In the genomic region with DNA sequence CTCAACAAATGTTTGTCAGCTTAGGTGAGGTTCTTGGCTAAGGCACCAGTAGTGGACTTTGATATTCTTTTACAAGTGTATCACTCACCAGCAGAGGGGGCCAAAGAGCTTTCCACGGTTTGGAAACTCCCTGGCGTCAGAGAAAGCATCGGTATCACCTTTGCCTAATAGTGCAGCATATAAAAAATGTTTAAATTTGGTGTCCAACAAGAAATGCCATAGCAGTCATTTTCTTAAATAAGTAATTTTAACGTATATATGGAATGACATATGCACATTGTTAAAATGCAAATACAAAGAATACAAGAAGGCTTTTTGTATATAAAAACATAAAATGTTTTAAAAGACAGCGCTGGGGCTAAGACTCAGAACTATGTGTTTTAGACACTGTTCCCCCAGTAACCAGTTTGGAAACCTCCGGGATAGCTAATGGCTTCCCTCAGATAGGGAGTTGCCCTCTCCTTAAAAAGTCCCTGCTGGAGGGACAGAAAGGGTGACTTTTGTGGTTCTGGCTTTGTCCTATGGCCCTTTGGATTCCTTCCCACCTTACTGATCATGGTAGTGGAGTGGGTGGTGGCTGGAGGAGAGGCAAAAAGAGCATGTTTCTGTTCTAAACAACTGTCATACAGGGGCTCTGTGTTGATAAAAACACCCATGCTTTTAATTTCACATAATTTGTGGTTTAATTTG, we compare ENCODE assay signal across 8 cellular contexts.
A peak's percentile ranks its signal among the peaks of the same experiment; 100 is the strongest.
DNase-seq lines count a peak whose midpoint lies in the region; ATAC-seq and TF ChIP-seq lines count a peak whose summit lies in the region.

No MANE protein-coding gene starts in this region.

- peak overlapping the region; percentile 35 for H3K9ac ChIP-seq in endocrine pancreas (ENCODE audit: control insufficient read depth, insufficient read depth, low read length)

- ATAC-seq in GM19025 (IDR thresholded peaks at IDR 0.05; ENCODE audit: low read depth, unreplicated experiment) (peak; percentile 53), HG03575 (IDR thresholded peaks at IDR 0.05; ENCODE audit: extremely low read depth, insufficient number of reproducible peaks, low FRiP score, unreplicated experiment) (peak; percentile 43), mucosa of descending colon (peak; percentile 93)

- H3K4me3 ChIP-seq in AG10803 (ENCODE audit: low read length) (no peak overlapping the region), endocrine pancreas (ENCODE audit: control insufficient read depth, insufficient read depth, low read length) (peak overlapping the region; percentile 64), mucosa of descending colon (no peak overlapping the region)

- no peaks in the 10 kb centered on the region for H3K4me1 ChIP-seq in endocrine pancreas (ENCODE audit: control insufficient read depth, insufficient read depth, low read length)
- peaks cover 7% of the 10 kb centered on the region for H3K4me1 ChIP-seq in mucosa of descending colon (ENCODE audit: low read depth)

- DNase-seq in AG10803 (ENCODE audit: low read depth), result peak; percentile 76
- DNase-seq in NK-92 (lab: John Stamatoyannopoulos, UW; ENCODE audit: unreplicated experiment), result peak; percentile 11
- DNase-seq in activated CD8-positive, alpha-beta memory T cell treated with anti-CD3 and anti-CD28 coated beads for 24 hours, result peak; percentile 88
- DNase-seq in mucosa of descending colon, result peak in 2 of 3 donors; percentile 71 to 98
- DNase-seq in stimulated activated CD8-positive, alpha-beta memory T cell treated with anti-CD3 and anti-CD28 coated beads, Interleukin-2, amount 100 ng/mL, for 48 hours (ENCODE audit: low read depth in 2 of 2), result peak; percentile 69 to 71

- TF ChIP-seq CTCF in AG10803 (conservative IDR thresholded peaks at IDR 0.05; ENCODE audit: low read length) (peak; percentile 94), mucosa of descending colon (IDR thresholded peaks at IDR 0.05) (peak; percentile 60)

- H3K9me3 ChIP-seq in endocrine pancreas (ENCODE audit: control insufficient read depth, low read length), result no peaks in the 10 kb centered on the region
- H3K9me3 ChIP-seq in mucosa of descending colon, result no peaks in the 10 kb centered on the region

- H3K27me3 ChIP-seq in endocrine pancreas (ENCODE audit: control insufficient read depth, insufficient read depth, low read length), result no peaks in the 10 kb centered on the region

- H3K36me3 ChIP-seq in endocrine pancreas (ENCODE audit: control insufficient read depth, insufficient read depth, low read length), result no peaks in the 10 kb centered on the region
- no peaks in the 10 kb centered on the region for H3K36me3 ChIP-seq in mucosa of descending colon (ENCODE audit: low read depth)

- intact Hi-C loops in mucosa of descending colon (cut with DNase I, micrococcal nuclease), result loop anchor here (2.0 kb wide), 1 partner anchor 1162 kb away; the partner anchor contains the start of gene PLK2 (in 2 of the 2)

Comparison
In these comparisons a context has a peak if more than half of its experiments do, and no peak if none do; other contexts are left out.
1. DNase-seq: peak in every context shown above with its lines; median percentile 88 in activated CD8-positive, alpha-beta memory T cell treated with anti-CD3 and anti-CD28 coated beads for 24 hours; 84 in mucosa of descending colon; 76 in AG10803; 70 in stimulated activated CD8-positive, alpha-beta memory T cell treated with anti-CD3 and anti-CD28 coated beads, Interleukin-2, amount 100 ng/mL, for 48 hours; 11 in NK-92.
2. ATAC-seq: peak in every context shown above with its lines; median percentile 93 in mucosa of descending colon; 53 in GM19025; 43 in HG03575.